Comparison of ENCODE assay signal across 9 cellular contexts in the genomic region with DNA sequence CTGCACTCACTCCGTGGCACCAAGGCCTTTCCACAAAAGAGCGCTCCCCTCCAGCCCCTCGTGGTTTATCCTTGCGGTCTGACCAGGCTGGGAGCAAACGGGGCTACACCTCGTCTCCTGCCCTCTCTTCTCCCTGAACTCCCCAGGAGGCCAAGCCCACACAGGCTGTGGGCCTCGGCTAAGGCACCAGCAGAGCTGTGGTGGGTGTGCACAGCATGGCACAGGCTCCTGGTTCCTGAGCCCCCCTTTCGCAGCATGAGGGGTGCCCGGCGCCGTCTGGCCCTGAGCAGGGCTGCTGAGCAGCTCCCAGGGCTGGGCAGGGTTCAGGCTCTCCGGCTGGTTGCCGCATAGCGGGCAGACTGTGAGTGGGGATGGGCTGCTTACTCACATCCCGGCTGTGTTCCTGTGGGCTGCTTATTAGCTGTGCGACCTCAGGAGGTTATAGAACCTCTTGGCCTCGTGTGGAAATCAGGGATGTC.
A peak's percentile ranks its signal among the peaks of the same experiment; 100 is the strongest.
DNase-seq lines count a peak whose midpoint lies in the region; ATAC-seq and TF ChIP-seq lines count a peak whose summit lies in the region.
"Had no signal": no experiment of that assay in that cellular context is flagged by ENCODE, and none has a peak within 500 bp of the region (broad histone marks: within the 10 kb centered on the region; RNA-seq: fewer than 3 reads in every experiment).

No MANE protein-coding gene starts in this region.

- H4K20me1 ChIP-seq in H9 (ENCODE audit: control insufficient read depth, insufficient read depth, insufficient read length): no peaks in the 10 kb centered on the region

- no peak overlapping the region for H3K9ac ChIP-seq in H9 (ENCODE audit: extremely low read depth, insufficient read length, low read length)

- H3K36me3 Mint-ChIP-seq in H9 (ENCODE audit: insufficient read depth in 1 of 3, low read depth in 3 of 3) (no peaks in the 10 kb centered on the region; a peak in 1 of 7 replicates), brain (no peaks in the 10 kb centered on the region)
- H3K36me3 Mint-ChIP-seq in activated CD8-positive, alpha-beta T cell treated with anti-CD3 and anti-CD28 coated beads, Interleukin-2, amount 10 ng/mL, durations not matched to agents 7 days and 5 days (ENCODE audit: low read depth): no peaks in the 10 kb centered on the region
- no peaks in the 10 kb centered on the region for H3K36me3 Mint-ChIP-seq in T-helper 2 cell treated with Interferon-gamma antibody and Interleukin-4, amounts not matched to agents 5 μg/mL and 100 μg/mL, for 36 hours (ENCODE audit: low read depth)

- H3K27ac Mint-ChIP-seq in H9 (peak overlapping the region in 2 of 3 experiments; percentile 75 to 96; a peak in 4 of 7 replicates), brain (peak overlapping the region; percentile 54 to 94 (median 83))
- no peak overlapping the region for H3K27ac Mint-ChIP-seq in activated CD8-positive, alpha-beta T cell treated with anti-CD3 and anti-CD28 coated beads, Interleukin-2, amount 10 ng/mL, durations not matched to agents 7 days and 5 days
- H3K27ac Mint-ChIP-seq in T-helper 2 cell treated with Interferon-gamma antibody and Interleukin-4, amounts not matched to agents 5 μg/mL and 100 μg/mL, for 36 hours: no peak overlapping the region

- H3K79me2 ChIP-seq in H9 (ENCODE audit: insufficient read depth, low read length): no peaks in the 10 kb centered on the region

- no peak overlapping the region for H2AK5ac ChIP-seq in H9 (ENCODE audit: insufficient read length, low read length)

- H2BK5ac ChIP-seq in H9 (ENCODE audit: insufficient read length, low read length): no peak overlapping the region

- no peak overlapping the region for H3K23ac ChIP-seq in H9 (ENCODE audit: insufficient read length, low read depth, low read length)

- H3K4ac ChIP-seq in H9 (ENCODE audit: low read depth, low read length): peak overlapping the region; percentile 8; the same call in 1 of the 2 replicates

- no peak overlapping the region for H3K4me2 ChIP-seq in H9 (ENCODE audit: insufficient read depth, insufficient read length, low read length)

- H2BK120ac ChIP-seq in H9 (ENCODE audit: low read depth, low read length, poor library complexity, severe bottlenecking): no peak overlapping the region

- H3K79me1 ChIP-seq in H9 (ENCODE audit: insufficient read depth, low read depth, low read length, poor library complexity, severe bottlenecking): no peaks in the 10 kb centered on the region

- WGBS in H9 (ENCODE audit: extremely low coverage, insufficient read length, low lambda C conversion rate): no CpG with 5 or more reads among the region's 17 CpGs

- ATAC-seq in HG03565 (IDR thresholded peaks at IDR 0.05; ENCODE audit: unreplicated experiment): no peak
- no peak for ATAC-seq in activated CD8-positive, alpha-beta T cell treated with anti-CD3 and anti-CD28 coated beads, Interleukin-2, amount 10 ng/mL, durations not matched to agents 7 days and 5 days

- no peak overlapping the region for H3K4me3 ChIP-seq in skin epidermis

- H3K4me1 Mint-ChIP-seq in H9: peaks cover 46 to 53% of the 10 kb centered on the region in 2 experiments
- H3K4me1 Mint-ChIP-seq in brain: peaks cover 85% of the 10 kb centered on the region
- no peaks in the 10 kb centered on the region for H3K4me1 Mint-ChIP-seq in activated CD8-positive, alpha-beta T cell treated with anti-CD3 and anti-CD28 coated beads, Interleukin-2, amount 10 ng/mL, durations not matched to agents 7 days and 5 days (ENCODE audit: low read depth)
- no peaks in the 10 kb centered on the region for H3K4me1 Mint-ChIP-seq in T-helper 2 cell treated with Interferon-gamma antibody and Interleukin-4, amounts not matched to agents 5 μg/mL and 100 μg/mL, for 36 hours (ENCODE audit: low read depth)

- H3K27ac ChIP-seq in H9 (ENCODE audit: insufficient read length, low read depth, low read length) (no peak overlapping the region), skin epidermis (peak overlapping the region in 18 of 21 experiments; percentile 1 to 76 (median 66))

- TF ChIP-seq CTCF in H9 (conservative IDR thresholded peaks at IDR 0.05): no peak
- no peak for TF ChIP-seq CTCF in brain (conservative IDR thresholded peaks at IDR 0.05)

- no peaks in the 10 kb centered on the region for H3K23me2 ChIP-seq in H9 (ENCODE audit: insufficient read length, low read depth, low read length, poor library complexity, severe bottlenecking)

- H3K18ac ChIP-seq in H9 (ENCODE audit: insufficient read length, low read depth, low read length): peak overlapping the region; percentile 47

- H3T11ph ChIP-seq in H9 (ENCODE audit: low read length): no peak overlapping the region

- H2BK15ac ChIP-seq in H9 (ENCODE audit: low read depth, low read length): no peak overlapping the region

- no peak overlapping the region for H4K5ac ChIP-seq in H9 (ENCODE audit: insufficient read length, low read depth, low read length)

- CTCF ChIA-PET in activated CD8-positive, alpha-beta T cell treated with anti-CD3 and anti-CD28 coated beads, Interleukin-2, amount 10 ng/mL, durations not matched to agents 7 days and 5 days (lab: Charles Lee): no interaction called here

- H2BK20ac ChIP-seq in H9 (ENCODE audit: low read depth, low read length, poor library complexity, severe bottlenecking): no peak overlapping the region

- H3K27me3 ChIP-seq in H9 (ENCODE audit: insufficient read depth, low read length): no peaks in the 10 kb centered on the region

- no peaks in the 10 kb centered on the region for H3K9me3 ChIP-seq in H9 (ENCODE audit: control insufficient read depth, low read depth, low read length)

- no peak overlapping the region for H4K8ac ChIP-seq in H9 (replicated peaks; ENCODE audit: insufficient read length, low read depth, low read length)

- H3K27me3 Mint-ChIP-seq in H9 (ENCODE audit: low read depth): no peaks in the 10 kb centered on the region
- no peaks in the 10 kb centered on the region for H3K27me3 Mint-ChIP-seq in brain
- no peaks in the 10 kb centered on the region for H3K27me3 Mint-ChIP-seq in activated CD8-positive, alpha-beta T cell treated with anti-CD3 and anti-CD28 coated beads, Interleukin-2, amount 10 ng/mL, durations not matched to agents 7 days and 5 days (ENCODE audit: low read depth)
- H3K27me3 Mint-ChIP-seq in T-helper 2 cell treated with Interferon-gamma antibody and Interleukin-4, amounts not matched to agents 5 μg/mL and 100 μg/mL, for 36 hours (ENCODE audit: low read depth): no peaks in the 10 kb centered on the region

- H3K56ac ChIP-seq in H9 (ENCODE audit: insufficient read length, low read depth, low read length): no peak overlapping the region

- POLR2A ChIA-PET in activated CD8-positive, alpha-beta T cell treated with anti-CD3 and anti-CD28 coated beads, Interleukin-2, amount 10 ng/mL, durations not matched to agents 7 days and 5 days (lab: Charles Lee): interaction anchor here (0.7 kb wide), 1 partner anchor 45 kb away, joined by 3 read pairs; no protein-coding TSS in a partner anchor

- H4K91ac ChIP-seq in H9 (ENCODE audit: insufficient read length, low read depth, low read length): peak overlapping the region; percentile 82

- H2AFZ ChIP-seq in H9 (ENCODE audit: low read length): no peak overlapping the region

- H3K4me1 ChIP-seq in H9 (ENCODE audit: insufficient read depth, low read length): peaks cover 21% of the 10 kb centered on the region; the same call in 1 of the 2 replicates

- DNase-seq in H9 (no peak), islet precursor cell (peak; percentile 79), dedifferentiated amniotic fluid mesenchymal stem cell (ENCODE audit: extremely low spot score) (no peak)
- no peak for DNase-seq in activated CD8-positive, alpha-beta T cell treated with anti-CD3 and anti-CD28 coated beads, Interleukin-2, amount 10 ng/mL, durations not matched to agents 7 days and 5 days
- no peak for DNase-seq in T-helper 2 cell treated with Interferon-gamma antibody and Interleukin-4, amounts not matched to agents 5 μg/mL and 100 μg/mL, for 36 hours (ENCODE audit: low spot score)
- DNase-seq: erythroblast had no signal

- H2BK12ac ChIP-seq in H9 (ENCODE audit: insufficient read length, low read depth, low read length): peak overlapping the region; percentile 91

- no peak overlapping the region for H3K4me3 Mint-ChIP-seq in H9
- H3K4me3 Mint-ChIP-seq in brain: no peak overlapping the region
- no peak overlapping the region for H3K4me3 Mint-ChIP-seq in activated CD8-positive, alpha-beta T cell treated with anti-CD3 and anti-CD28 coated beads, Interleukin-2, amount 10 ng/mL, durations not matched to agents 7 days and 5 days
- H3K4me3 Mint-ChIP-seq in T-helper 2 cell treated with Interferon-gamma antibody and Interleukin-4, amounts not matched to agents 5 μg/mL and 100 μg/mL, for 36 hours: no peak overlapping the region

- no peaks in the 10 kb centered on the region for H3K9me3 Mint-ChIP-seq in H9
- H3K9me3 Mint-ChIP-seq in brain: no peaks in the 10 kb centered on the region
- H3K9me3 Mint-ChIP-seq in activated CD8-positive, alpha-beta T cell treated with anti-CD3 and anti-CD28 coated beads, Interleukin-2, amount 10 ng/mL, durations not matched to agents 7 days and 5 days (ENCODE audit: insufficient read depth): no peaks in the 10 kb centered on the region
- H3K9me3 Mint-ChIP-seq in T-helper 2 cell treated with Interferon-gamma antibody and Interleukin-4, amounts not matched to agents 5 μg/mL and 100 μg/mL, for 36 hours: no peaks in the 10 kb centered on the region

- peak overlapping the region; percentile 73 for H3K14ac ChIP-seq in H9 (ENCODE audit: insufficient read depth, low read length)

Comparison
In these comparisons a context has a peak if more than half of its experiments do, and no peak if none do; other contexts are left out.
1. H3K27ac Mint-ChIP-seq: peak in H9 (2 of 3) and brain (5 of 5); none in activated CD8-positive, alpha-beta T cell treated with anti-CD3 and anti-CD28 coated beads, Interleukin-2, amount 10 ng/mL, durations not matched to agents 7 days and 5 days (single experiment) and T-helper 2 cell treated with Interferon-gamma antibody and Interleukin-4, amounts not matched to agents 5 μg/mL and 100 μg/mL, for 36 hours (single experiment).